In the genomic region with DNA sequence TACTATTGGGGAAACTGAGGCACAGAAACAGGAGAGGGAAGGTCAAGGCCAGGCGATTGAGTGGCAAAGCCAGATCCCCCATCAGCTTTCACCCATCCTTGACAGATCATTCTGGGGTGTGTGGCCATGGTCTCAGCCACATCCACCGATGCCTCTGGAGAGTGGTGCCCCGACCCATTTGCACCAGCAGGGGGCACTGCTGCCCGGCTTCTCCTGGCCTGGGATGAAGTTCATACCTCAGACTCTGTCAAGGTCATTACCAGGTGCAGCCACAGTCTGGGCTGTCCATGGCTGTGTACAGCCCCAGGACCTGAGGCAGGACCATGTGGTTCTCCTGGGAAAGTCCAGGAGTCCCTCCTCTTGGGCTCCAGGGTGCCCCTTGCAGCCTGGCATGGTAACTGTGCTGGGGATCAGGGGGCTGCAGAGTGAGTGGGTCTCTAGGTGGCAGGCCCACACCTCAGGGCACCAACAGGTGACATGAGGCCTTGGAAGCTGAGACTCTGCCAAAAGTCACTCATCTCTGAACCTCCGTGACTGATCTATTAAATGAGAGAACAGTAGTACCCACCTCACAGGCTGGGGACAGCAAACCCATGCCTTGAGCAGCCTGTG, we compare ENCODE assay signal across 9 cellular contexts.
A peak's percentile ranks its signal among the peaks of the same experiment; 100 is the strongest.
DNase-seq lines count a peak whose midpoint lies in the region; ATAC-seq and TF ChIP-seq lines count a peak whose summit lies in the region.
"Had no signal": no experiment of that assay in that cellular context is flagged by ENCODE, and none has a peak within 500 bp of the region (broad histone marks: within the 10 kb centered on the region; RNA-seq: fewer than 3 reads in every experiment).

No MANE protein-coding gene starts in this region.

- TF ChIP-seq CTCF in Caco-2 (IDR thresholded peaks at IDR 0.05; ENCODE audit: insufficient read depth in 1 of 2, low read depth in 1 of 2, low read length in 1 of 2, severe bottlenecking in 1 of 2, unreplicated experiment in 1 of 2): peak; percentile 76 to 87
- peak; percentile 18; the same call in 1 of the 2 replicates for TF ChIP-seq CTCF in RWPE1 (conservative IDR thresholded peaks at IDR 0.05; ENCODE audit: low read depth)
- TF ChIP-seq CTCF in glutamatergic neuron (IDR thresholded peaks at IDR 0.05; ENCODE audit: partially characterized antibody, unreplicated experiment): peak; percentile 97
- peak; percentile 69 to 91 (median 88) for TF ChIP-seq CTCF in prostate gland (IDR thresholded peaks at IDR 0.05)

- peaks cover 7% of the 10 kb centered on the region; the same call in 1 of the 2 replicates for H3K4me1 ChIP-seq in Caco-2
- H3K4me1 ChIP-seq in prostate gland (replicated peaks): no peaks in the 10 kb centered on the region
- H3K4me1 ChIP-seq in aorta (ENCODE audit: control insufficient read depth in 1 of 2, insufficient read depth in 2 of 2, low read length in 2 of 2): no peaks in the 10 kb centered on the region

- H3K9me3 Mint-ChIP-seq in Caco-2 (ENCODE audit: unreplicated experiment) (no peaks in the 10 kb centered on the region), glutamatergic neuron (ENCODE audit: unreplicated experiment) (peaks cover 10% of the 10 kb centered on the region)

- CTCF ChIA-PET in Caco-2 (lab: Charles Lee) (interaction anchor here (1.0 kb wide), 1 partner anchor 106 kb away, joined by 3 read pairs; no protein-coding TSS in a partner anchor), RWPE1 (lab: Yijun Ruan, JAX) (interaction anchor here (0.6 kb wide), 1 partner anchor 1020 kb away, joined by 6 read pairs; no protein-coding TSS in a partner anchor)

- H3K4me1 Mint-ChIP-seq in Caco-2 (ENCODE audit: low read depth, unreplicated experiment) (peaks cover 11% of the 10 kb centered on the region), glutamatergic neuron (ENCODE audit: low read depth, unreplicated experiment) (peaks cover 23% of the 10 kb centered on the region)

- TF ChIP-seq POLR2A in prostate gland (IDR thresholded peaks at IDR 0.05): no peak

- H3K36me3 Mint-ChIP-seq in Caco-2 (ENCODE audit: insufficient read depth, unreplicated experiment) (no peaks in the 10 kb centered on the region), glutamatergic neuron (ENCODE audit: unreplicated experiment) (no peaks in the 10 kb centered on the region)

- no peak overlapping the region for H3K27ac ChIP-seq in RWPE1
- no peak overlapping the region for H3K27ac ChIP-seq in prostate gland
- no peak overlapping the region for H3K27ac ChIP-seq in aorta (ENCODE audit: low read depth in 1 of 2, low read length in 2 of 2)
- H3K27ac ChIP-seq: SK-N-MC had no signal

- H3K27me3 ChIP-seq in Caco-2 (replicated peaks; ENCODE audit: control insufficient read depth, insufficient read depth, low read length) (no peaks in the 10 kb centered on the region; the same call in 1 of the 2 replicates), prostate gland (replicated peaks; ENCODE audit: insufficient read depth) (no peaks in the 10 kb centered on the region), aorta (ENCODE audit: control insufficient read depth in 1 of 2, insufficient read depth in 2 of 2, low read length in 1 of 2) (no peaks in the 10 kb centered on the region)

- H3K36me3 ChIP-seq in Caco-2 (ENCODE audit: control insufficient read depth, insufficient read depth, low read length) (no peaks in the 10 kb centered on the region), prostate gland (no peaks in the 10 kb centered on the region), aorta (ENCODE audit: control insufficient read depth in 1 of 2, insufficient read depth in 2 of 2, low read length in 1 of 2) (no peaks in the 10 kb centered on the region)

- no TSS peak for BruUV-seq in Caco-2 (replicated peaks; lab: Mats Ljungman, UMichigan)

- H3K27me3 Mint-ChIP-seq in Caco-2 (ENCODE audit: insufficient read depth, unreplicated experiment) (peaks cover 9% of the 10 kb centered on the region), glutamatergic neuron (ENCODE audit: unreplicated experiment) (peaks cover 9% of the 10 kb centered on the region)

- intact Hi-C loops in Caco-2 (cut with micrococcal nuclease; ENCODE audit: unreplicated experiment): loop anchor here (1.0 to 5.0 kb wide), 2 partner anchors 66 to 106 kb away; partner anchors contain the start of gene CACNA2D2
- intact Hi-C loops in prostate gland (cut with DNase I): no loop called here
- intact Hi-C loops in aorta (cut with DNase I): loop anchor here (2.0 to 5.0 kb wide), 2 partner anchors 106 to 107 kb away; no protein-coding TSS in a partner anchor

- no peaks in the 10 kb centered on the region for H3K9me3 ChIP-seq in Caco-2
- H3K9me3 ChIP-seq in prostate gland: no peaks in the 10 kb centered on the region
- no peaks in the 10 kb centered on the region for H3K9me3 ChIP-seq in aorta (ENCODE audit: control insufficient read depth, low read length)

- H3K4me3 Mint-ChIP-seq in Caco-2 (ENCODE audit: unreplicated experiment): no peak overlapping the region
- no peak overlapping the region for H3K4me3 Mint-ChIP-seq in glutamatergic neuron (ENCODE audit: unreplicated experiment)

- ATAC-seq in HG02642 (IDR thresholded peaks at IDR 0.05; ENCODE audit: poor library complexity, unreplicated experiment) (peak; percentile 58), aorta (ENCODE audit: low FRiP score) (peak; percentile 61)

- no peak overlapping the region for H3K4me3 ChIP-seq in Caco-2 (ENCODE audit: low read depth, low read length)
- no peak overlapping the region for H3K4me3 ChIP-seq in prostate gland
- H3K4me3 ChIP-seq in aorta (ENCODE audit: low read length in 2 of 2): no peak overlapping the region
- H3K4me3 ChIP-seq: SK-N-MC had no signal

- DNase-seq in Caco-2 (peak; percentile 43 to 67), RWPE1 (ENCODE audit: low spot score) (peak; percentile 9), glutamatergic neuron (peak; percentile 88), prostate gland (ENCODE audit: low spot score) (peak; percentile 63), aorta (peak; percentile 63 to 90), NCI-H2107 treated with DMSO at 0.1 percent for 48 hours (lab: John Stamatoyannopoulos, UW; ENCODE audit: unreplicated experiment) (no peak)
- peak; percentile 90 for DNase-seq in activated effector memory CD4-positive, alpha-beta T cell treated with anti-CD3 and anti-CD28 coated beads, Interleukin-2, amount 50 U/mL, for 16 hours

- WGBS in prostate gland: 28% methylated on average over 5 of the region's 5 CpGs
- 25 to 26% methylated on average over 5 of the region's 5 CpGs for WGBS in aorta, 2 donors

- no peak overlapping the region for H3K27ac Mint-ChIP-seq in Caco-2 (ENCODE audit: unreplicated experiment)
- no peak overlapping the region for H3K27ac Mint-ChIP-seq in glutamatergic neuron (ENCODE audit: unreplicated experiment)

- POLR2A ChIA-PET in Caco-2 (lab: Charles Lee): interaction anchor here (0.5 kb wide), 1 partner anchor 82 kb away, joined by 6 read pairs; no protein-coding TSS in a partner anchor
- POLR2A ChIA-PET in RWPE1 (lab: Yijun Ruan, JAX; ENCODE audit: low non-redundant PET): no interaction called here

Comparison
In these comparisons a context has a peak if more than half of its experiments do, and no peak if none do; other contexts are left out.
1. CTCF ChIP-seq: peak in every context shown above with its lines; median percentile 97 in glutamatergic neuron; 88 in prostate gland; 82 in Caco-2; 18 in RWPE1.